In the genomic region with DNA sequence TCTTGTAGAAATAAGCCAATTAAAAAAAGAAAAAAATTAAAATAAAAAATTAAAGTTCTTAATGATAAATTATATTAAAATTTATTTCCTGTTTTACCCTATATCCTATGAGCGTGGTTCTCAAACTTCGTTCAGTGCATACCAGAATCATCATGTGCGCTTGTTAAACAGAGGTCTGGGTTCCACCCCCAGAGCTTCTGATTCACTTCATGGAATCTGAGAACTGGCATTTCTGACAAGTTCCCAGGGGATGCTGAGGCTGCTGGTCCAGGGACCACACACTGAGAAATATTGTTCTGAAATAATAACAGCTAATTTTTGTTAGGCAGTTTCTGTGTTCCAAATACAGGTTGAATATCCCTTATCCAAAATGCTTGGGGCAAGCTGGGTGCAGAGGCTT, we compare ENCODE assay signal across 28 cellular contexts.
"Had no signal": no experiment of that assay in that cellular context is flagged by ENCODE, and none has a peak within 500 bp of the region (broad histone marks: within the 10 kb centered on the region; RNA-seq: fewer than 3 reads in every experiment).

No MANE protein-coding gene starts in this region.

- H3K9me3 Mint-ChIP-seq: activated naive CD4-positive, alpha-beta T cell treated with anti-CD3 and anti-CD28 coated beads for 36 hours; activated naive CD8-positive, alpha-beta T cell treated with anti-CD3 and anti-CD28 coated beads, Interleukin-2, amount 10 ng/mL, durations not matched to agents 7 days and 5 days; dendritic cell treated with granulocyte-macrophage colony-stimulating factor and Interleukin-4, amounts not matched to agents 40 ng/mL and 50 ng/mL, for 4 days; mesothelial cell of epicardium; natural killer cell; stimulated activated naive CD8-positive, alpha-beta T cell treated with anti-CD3 and anti-CD28 coated beads, Interleukin-15, amount 100 ng/mL, for 72 hours had no signal

- FAIRE-seq: endometrium, pancreas, TTC549 had no signal

- H3K27me3 Mint-ChIP-seq: dendritic cell treated with granulocyte-macrophage colony-stimulating factor and Interleukin-4, amounts not matched to agents 40 ng/mL and 50 ng/mL, for 4 days had no signal

- H3K4me3 ChIP-seq: cardiac muscle cell, left ventricle myocardium inferior, pancreas, psoas muscle, right atrium auricular region, skin epidermis, suprapubic skin, vagina had no signal

- ATAC-seq: activated CD4-positive, alpha-beta T cell treated with anti-CD3 and anti-CD28 coated beads for 36 hours; natural killer cell; pancreas; psoas muscle; stimulated activated naive CD8-positive, alpha-beta T cell treated with anti-CD3 and anti-CD28 coated beads, Interleukin-15, amount 100 ng/mL, for 72 hours had no signal

- H3K27ac Mint-ChIP-seq: activated CD4-positive, alpha-beta T cell treated with anti-CD3 and anti-CD28 coated beads for 36 hours; activated naive CD4-positive, alpha-beta T cell treated with anti-CD3 and anti-CD28 coated beads for 36 hours; activated naive CD8-positive, alpha-beta T cell treated with anti-CD3 and anti-CD28 coated beads, Interleukin-2, amount 10 ng/mL, durations not matched to agents 7 days and 5 days; dendritic cell treated with granulocyte-macrophage colony-stimulating factor and Interleukin-4, amounts not matched to agents 40 ng/mL and 50 ng/mL, for 4 days; mesothelial cell of epicardium; natural killer cell; stimulated activated naive CD8-positive, alpha-beta T cell treated with anti-CD3 and anti-CD28 coated beads, Interleukin-15, amount 100 ng/mL, for 72 hours had no signal

- H3K4me1 ChIP-seq: pancreas, psoas muscle, right atrium auricular region, suprapubic skin, vagina had no signal

- H3K4me3 Mint-ChIP-seq: activated CD4-positive, alpha-beta T cell treated with anti-CD3 and anti-CD28 coated beads for 36 hours; activated naive CD4-positive, alpha-beta T cell treated with anti-CD3 and anti-CD28 coated beads for 36 hours; activated naive CD8-positive, alpha-beta T cell treated with anti-CD3 and anti-CD28 coated beads, Interleukin-2, amount 10 ng/mL, durations not matched to agents 7 days and 5 days; dendritic cell treated with granulocyte-macrophage colony-stimulating factor and Interleukin-4, amounts not matched to agents 40 ng/mL and 50 ng/mL, for 4 days; mesothelial cell of epicardium; natural killer cell; stimulated activated naive CD8-positive, alpha-beta T cell treated with anti-CD3 and anti-CD28 coated beads, Interleukin-15, amount 100 ng/mL, for 72 hours had no signal

- H3K27ac ChIP-seq: cardiac muscle cell, left ventricle myocardium inferior, pancreas, psoas muscle, right atrium auricular region, skin epidermis, suprapubic skin, vagina had no signal

- H3K27me3 ChIP-seq: cardiac muscle cell, pancreas, right atrium auricular region, suprapubic skin, vagina had no signal

- DNase-seq: activated CD4-positive, alpha-beta T cell treated with anti-CD3 and anti-CD28 coated beads for 36 hours; activated CD4-positive, alpha-beta T cell treated with anti-CD3 and anti-CD28 coated beads, Interleukin-2, amount 50 U/mL, for 4 hours; activated CD8-positive, alpha-beta memory T cell treated with anti-CD3 and anti-CD28 coated beads, Interleukin-2, amount 50 U/mL, for 48 hours; activated effector memory CD4-positive, alpha-beta T cell treated with Interleukin-2 at 50 U/mL for 16 hours; activated naive CD4-positive, alpha-beta T cell treated with anti-CD3 and anti-CD28 coated beads for 36 hours; activated naive CD8-positive, alpha-beta T cell treated with anti-CD3 and anti-CD28 coated beads, Interleukin-2, amount 10 ng/mL, durations not matched to agents 7 days and 5 days; activated T-cell treated with anti-CD3 and anti-CD28 coated beads, Interleukin-2, amount 50 U/mL, for 48 hours; amniotic stem cell; effector CD4-positive, alpha-beta T cell; foreskin melanocyte; hippocampal formation; left ventricle myocardium inferior; natural killer cell; pancreas; psoas muscle; stimulated activated CD4-positive, alpha-beta T cell treated with anti-CD3 and anti-CD28 coated beads, Interleukin-1b, Interleukin-23, amount 100 ng/mL, for 48 hours; stimulated activated naive CD8-positive, alpha-beta T cell treated with anti-CD3 and anti-CD28 coated beads, Interleukin-15, amount 100 ng/mL, for 72 hours; T-helper 1 cell; trophoblast cell had no signal

- H3K36me3 ChIP-seq: cardiac muscle cell, left ventricle myocardium inferior, pancreas, right atrium auricular region, suprapubic skin, vagina had no signal

- H3K36me3 Mint-ChIP-seq: activated naive CD8-positive, alpha-beta T cell treated with anti-CD3 and anti-CD28 coated beads, Interleukin-2, amount 10 ng/mL, durations not matched to agents 7 days and 5 days; mesothelial cell of epicardium; natural killer cell had no signal

- H3K9me3 ChIP-seq: left ventricle myocardium inferior, pancreas, psoas muscle, right atrium auricular region, suprapubic skin, vagina had no signal
